ENCODE assay signal across 21 cellular contexts in the genomic region with DNA sequence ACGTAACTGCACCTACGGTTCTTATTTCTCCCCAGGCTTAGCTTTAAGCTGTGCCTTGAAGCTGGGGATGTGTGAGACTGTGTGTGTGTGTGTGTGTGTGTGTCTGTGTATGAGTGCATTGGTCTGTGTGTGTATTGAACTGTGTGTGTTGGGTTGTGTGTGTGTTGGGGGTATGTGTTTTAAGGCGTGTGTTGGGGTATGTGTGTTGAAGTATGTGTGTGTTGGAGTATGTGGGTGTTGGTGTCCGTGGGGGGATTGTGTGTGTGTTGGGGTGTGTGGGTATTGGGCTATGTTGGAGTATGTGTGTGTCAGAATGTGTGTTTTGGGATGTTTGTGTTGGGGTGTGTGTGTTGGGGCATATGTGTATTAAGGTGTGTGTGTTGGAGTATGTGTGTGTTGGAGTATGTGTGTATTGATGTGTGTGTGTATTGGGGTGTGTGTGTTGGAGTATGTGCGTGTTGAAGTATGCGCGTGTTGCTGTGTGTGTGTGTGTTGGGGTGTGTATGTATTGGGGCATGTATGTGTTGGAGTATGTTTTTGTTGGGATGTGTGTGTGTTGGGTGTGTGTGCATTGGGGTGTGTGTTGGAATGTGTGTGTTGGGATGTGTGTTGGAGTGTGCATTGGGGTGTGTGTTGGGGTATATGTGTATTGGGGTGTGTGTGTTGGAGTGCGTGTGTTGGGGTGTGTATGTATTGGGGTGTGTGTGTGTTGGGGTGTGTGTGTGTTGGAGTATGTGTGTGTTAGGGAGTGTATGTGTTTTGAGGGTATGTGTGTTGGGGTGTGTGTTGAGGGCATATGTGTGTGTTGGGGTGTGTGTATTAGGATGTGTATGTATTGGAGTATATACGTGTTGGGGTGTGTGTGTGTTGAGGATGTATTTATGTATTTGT.
"Had no signal": no experiment of that assay in that cellular context is flagged by ENCODE, and none has a peak within 500 bp of the region (broad histone marks: within the 10 kb centered on the region; RNA-seq: fewer than 3 reads in every experiment).

No MANE protein-coding gene starts in this region.

- H3K36me3 Mint-ChIP-seq: naive thymus-derived CD8-positive, alpha-beta T cell had no signal

- H3K4me1 Mint-ChIP-seq: naive thymus-derived CD8-positive, alpha-beta T cell had no signal

- H3K4me3 Mint-ChIP-seq: naive thymus-derived CD8-positive, alpha-beta T cell had no signal

- H3K9me3 Mint-ChIP-seq: naive thymus-derived CD8-positive, alpha-beta T cell had no signal

- H3K27ac Mint-ChIP-seq: naive thymus-derived CD8-positive, alpha-beta T cell had no signal

- H3K9ac ChIP-seq: parathyroid adenoma had no signal

- H3K27ac ChIP-seq: heart left ventricle, parathyroid adenoma, prostate gland, right lobe of liver, spleen, stomach, thoracic aorta, transverse colon had no signal

- H3K9me3 ChIP-seq: heart left ventricle, prostate gland, right lobe of liver, spleen, stomach, thoracic aorta, transverse colon had no signal

- DNase-seq: cortex of kidney; effector memory CD4-positive, alpha-beta T cell; heart left ventricle; hippocampal formation; naive thymus-derived CD8-positive, alpha-beta T cell; occipital lobe; right lobe of liver; spleen; stimulated activated CD4-positive, alpha-beta T cell treated with anti-CD3 and anti-CD28 coated beads, Interleukin-15, amount 100 ng/mL, for 24 hours; stimulated activated CD4-positive, alpha-beta T cell treated with anti-CD3 and anti-CD28 coated beads, Interleukin-1b, Interleukin-23, amount 100 ng/mL, for 48 hours; stimulated activated CD4-positive, alpha-beta T cell treated with anti-CD3 and anti-CD28 coated beads, Interleukin-4, amount 100 ng/mL, for 24 hours; stimulated activated naive CD4-positive, alpha-beta T cell; stomach; transverse colon had no signal

- FAIRE-seq: endometrium, frontal cortex, islet of Langerhans had no signal

- H3K79me2 ChIP-seq: parathyroid adenoma had no signal

- H3K27me3 ChIP-seq: right lobe of liver, spleen, stomach, transverse colon had no signal

- H3K4me1 ChIP-seq: parathyroid adenoma, prostate gland had no signal

- H3K4me3 ChIP-seq: heart left ventricle, prostate gland, right lobe of liver, spleen, stomach, thoracic aorta, transverse colon had no signal

- H2AFZ ChIP-seq: parathyroid adenoma had no signal

- H3K36me3 ChIP-seq: heart left ventricle, prostate gland, right lobe of liver, spleen, stomach, thoracic aorta, transverse colon had no signal

- ATAC-seq: esophagus mucosa; naive thymus-derived CD8-positive, alpha-beta T cell; right lobe of liver had no signal
